In the genomic region with DNA sequence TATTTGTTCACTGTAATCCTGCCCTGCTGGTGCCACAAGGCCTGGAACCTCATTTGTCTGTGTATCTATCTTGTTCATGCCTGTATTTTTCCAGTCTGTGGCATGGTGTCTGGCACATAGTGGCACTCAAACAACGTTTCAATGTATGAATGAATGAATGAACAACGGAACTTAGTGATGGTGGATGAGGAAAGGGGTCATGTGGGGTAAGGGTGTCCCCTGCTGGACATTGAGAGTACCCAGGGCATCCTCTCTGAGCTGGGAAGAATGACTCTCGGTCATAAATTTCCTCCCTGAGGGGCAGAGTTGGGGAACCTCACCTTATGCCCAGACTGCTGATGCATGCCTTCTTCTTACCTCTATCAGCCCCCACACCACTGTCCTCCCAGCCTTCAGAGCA, we compare ENCODE assay signal across 8 cellular contexts. TPM values are rescaled to one million over a fixed set of nuclear protein-coding genes. Genes with fewer than 3 reads are reported as not detected.
DNase-seq lines count a peak whose midpoint lies in the region; ATAC-seq and TF ChIP-seq lines count a peak whose summit lies in the region.

No MANE protein-coding gene starts in this region.

- H3K4me2 ChIP-seq in SK-N-SH, result no peak overlapping the region

- H3K4me1 ChIP-seq in SK-N-SH (ENCODE audit: control insufficient read depth in 1 of 2, insufficient read depth in 2 of 2, low read depth in 1 of 2, low read length in 1 of 2) (no peaks in the 10 kb centered on the region), ascending aorta (no peaks in the 10 kb centered on the region), right cardiac atrium (ENCODE audit: control insufficient read depth, insufficient read depth, low read length) (no peaks in the 10 kb centered on the region)

- WGBS in SK-N-SH (ENCODE audit: low lambda C conversion rate), result 27% methylated on average over 3 of the region's 3 CpGs
- 9% methylated on average over 3 of the region's 3 CpGs for WGBS in right cardiac atrium

- TF ChIP-seq RAD21 in SK-N-SH (IDR thresholded peaks at IDR 0.05; ENCODE audit: low read length), result peak; percentile 71

- no peaks in the 10 kb centered on the region for H3K4me1 Mint-ChIP-seq in chondrocyte (ENCODE audit: low read depth)
- H3K4me1 Mint-ChIP-seq in natural killer cell treated with Interleukin-12 subunit alpha and Interleukin-12 subunit beta and Interleukin-15 and Interleukin-18, amount 100 ng/mL, for 72 hours (ENCODE audit: low read depth in 2 of 2), result peaks cover 12 to 16% of the 10 kb centered on the region in 2 donors

- H3K4me3 Mint-ChIP-seq in chondrocyte (ENCODE audit: unreplicated experiment), result no peak overlapping the region
- H3K4me3 Mint-ChIP-seq in natural killer cell treated with Interleukin-12 subunit alpha and Interleukin-12 subunit beta and Interleukin-15 and Interleukin-18, amount 100 ng/mL, for 72 hours, result no peak overlapping the region

- H4K20me1 ChIP-seq in SK-N-SH (ENCODE audit: insufficient read depth), result no peaks in the 10 kb centered on the region

- TF ChIP-seq EP300 in SK-N-SH (IDR thresholded peaks at IDR 0.05; ENCODE audit: borderline replicate concordance in 1 of 2, low read depth in 1 of 2, low read length in 1 of 2), result no peak

- H2AFZ ChIP-seq in SK-N-SH (ENCODE audit: low read depth), result no peak overlapping the region

- no peaks in the 10 kb centered on the region for H3K36me3 Mint-ChIP-seq in chondrocyte (ENCODE audit: low read depth)
- H3K36me3 Mint-ChIP-seq in natural killer cell treated with Interleukin-12 subunit alpha and Interleukin-12 subunit beta and Interleukin-15 and Interleukin-18, amount 100 ng/mL, for 72 hours, result no peaks in the 10 kb centered on the region

- intact Hi-C loops in ascending aorta (cut with DNase I), result no loop called here
- intact Hi-C loops in right cardiac atrium (cut with DNase I), result no loop called here

- H3K27me3 Mint-ChIP-seq in chondrocyte (ENCODE audit: low read depth), result peaks cover 1% of the 10 kb centered on the region
- H3K27me3 Mint-ChIP-seq in natural killer cell treated with Interleukin-12 subunit alpha and Interleukin-12 subunit beta and Interleukin-15 and Interleukin-18, amount 100 ng/mL, for 72 hours, result peaks cover 24 to 28% of the 10 kb centered on the region in 2 donors

- CTCF ChIA-PET in SK-N-SH (lab: Yijun Ruan, JAX), result interaction anchor here (0.7 to 2.2 kb wide), 6 partner anchors 9 to 116 kb away, joined by 3 to 7 read pairs (median 4); no protein-coding TSS in a partner anchor

- H3K4me3 ChIP-seq in SK-N-SH (ENCODE audit: low read depth in 2 of 2, low read length in 1 of 2), result no peak overlapping the region
- no peak overlapping the region for H3K4me3 ChIP-seq in ascending aorta
- H3K4me3 ChIP-seq in right cardiac atrium (ENCODE audit: low read length), result no peak overlapping the region

- peak; percentile 74 to 82 for ATAC-seq in natural killer cell treated with Interleukin-12 subunit alpha and Interleukin-12 subunit beta and Interleukin-15 and Interleukin-18, amount 100 ng/mL, for 72 hours
- no peak for ATAC-seq in right cardiac atrium

- no peaks in the 10 kb centered on the region for H3F3A ChIP-seq in SK-N-SH (replicated peaks; ENCODE audit: insufficient read depth)

- no peaks in the 10 kb centered on the region for H3K79me2 ChIP-seq in SK-N-SH (ENCODE audit: insufficient read depth)

- no peaks in the 10 kb centered on the region for H3K9me3 Mint-ChIP-seq in chondrocyte (ENCODE audit: low read depth)
- no peaks in the 10 kb centered on the region for H3K9me3 Mint-ChIP-seq in natural killer cell treated with Interleukin-12 subunit alpha and Interleukin-12 subunit beta and Interleukin-15 and Interleukin-18, amount 100 ng/mL, for 72 hours

- H3K36me3 ChIP-seq in SK-N-SH (replicated peaks in 1 of 2; ENCODE audit: control insufficient read depth in 1 of 2, insufficient read depth in 2 of 2, low read length in 1 of 2), result no peaks in the 10 kb centered on the region
- H3K36me3 ChIP-seq in ascending aorta, result no peaks in the 10 kb centered on the region

- H3K27ac ChIP-seq in C4-2B, result no peak overlapping the region; the same call in 1 of the 2 replicates
- H3K27ac ChIP-seq in SK-N-SH (ENCODE audit: low read depth in 2 of 2, low read length in 1 of 2), result no peak overlapping the region
- no peak overlapping the region for H3K27ac ChIP-seq in ascending aorta
- H3K27ac ChIP-seq in right cardiac atrium (ENCODE audit: low read length), result no peak overlapping the region

- POLR2A ChIA-PET in SK-N-SH (lab: Yijun Ruan, JAX), result no interaction called here

- TF ChIP-seq CTCF in C4-2B (conservative IDR thresholded peaks at IDR 0.05), result peak; percentile 57
- TF ChIP-seq CTCF in GM20000 (IDR thresholded peaks at IDR 0.05; ENCODE audit: extremely low read depth, missing control alignments), result peak; percentile 25
- TF ChIP-seq CTCF in SK-N-SH (IDR thresholded peaks at IDR 0.05), result peak; percentile 77
- peak; percentile 78 for TF ChIP-seq CTCF in chondrocyte (IDR thresholded peaks at IDR 0.05)
- TF ChIP-seq CTCF in ascending aorta (IDR thresholded peaks at IDR 0.05), result no peak

- no peak overlapping the region for H3K27ac Mint-ChIP-seq in chondrocyte (ENCODE audit: unreplicated experiment)
- H3K27ac Mint-ChIP-seq in natural killer cell treated with Interleukin-12 subunit alpha and Interleukin-12 subunit beta and Interleukin-15 and Interleukin-18, amount 100 ng/mL, for 72 hours, result no peak overlapping the region

- no peaks in the 10 kb centered on the region for H3K27me3 ChIP-seq in SK-N-SH (ENCODE audit: insufficient read depth)
- H3K27me3 ChIP-seq in ascending aorta, result no peaks in the 10 kb centered on the region
- H3K27me3 ChIP-seq in right cardiac atrium (ENCODE audit: control insufficient read depth, insufficient read depth), result no peaks in the 10 kb centered on the region

- H3K9me3 ChIP-seq in SK-N-SH (no peaks in the 10 kb centered on the region), ascending aorta (no peaks in the 10 kb centered on the region), right cardiac atrium (ENCODE audit: control insufficient read depth, low read length) (no peaks in the 10 kb centered on the region)

- DNase-seq in GM20000 (ENCODE audit: low spot score), result peak; percentile 42
- peak; percentile 53 for DNase-seq in SK-N-SH
- no peak for DNase-seq in chondrocyte (ENCODE audit: low spot score)
- no peak for DNase-seq in natural killer cell treated with Interleukin-12 subunit alpha and Interleukin-12 subunit beta and Interleukin-15 and Interleukin-18, amount 100 ng/mL, for 72 hours (ENCODE audit: low spot score)
- DNase-seq in cerebellum (ENCODE audit: low spot score), result no peak
- no peak for DNase-seq in ascending aorta (ENCODE audit: low spot score in 2 of 2)
- no peak for DNase-seq in right cardiac atrium

- no peak overlapping the region for H3K9ac ChIP-seq in SK-N-SH

- no peaks in the 10 kb centered on the region for H3K9me2 ChIP-seq in SK-N-SH

TF ChIP-seq in SK-N-SH, 30 proteins besides CTCF, POLR2A, EP300 and RAD21:
- TF ChIP-seq, protein P1, sequence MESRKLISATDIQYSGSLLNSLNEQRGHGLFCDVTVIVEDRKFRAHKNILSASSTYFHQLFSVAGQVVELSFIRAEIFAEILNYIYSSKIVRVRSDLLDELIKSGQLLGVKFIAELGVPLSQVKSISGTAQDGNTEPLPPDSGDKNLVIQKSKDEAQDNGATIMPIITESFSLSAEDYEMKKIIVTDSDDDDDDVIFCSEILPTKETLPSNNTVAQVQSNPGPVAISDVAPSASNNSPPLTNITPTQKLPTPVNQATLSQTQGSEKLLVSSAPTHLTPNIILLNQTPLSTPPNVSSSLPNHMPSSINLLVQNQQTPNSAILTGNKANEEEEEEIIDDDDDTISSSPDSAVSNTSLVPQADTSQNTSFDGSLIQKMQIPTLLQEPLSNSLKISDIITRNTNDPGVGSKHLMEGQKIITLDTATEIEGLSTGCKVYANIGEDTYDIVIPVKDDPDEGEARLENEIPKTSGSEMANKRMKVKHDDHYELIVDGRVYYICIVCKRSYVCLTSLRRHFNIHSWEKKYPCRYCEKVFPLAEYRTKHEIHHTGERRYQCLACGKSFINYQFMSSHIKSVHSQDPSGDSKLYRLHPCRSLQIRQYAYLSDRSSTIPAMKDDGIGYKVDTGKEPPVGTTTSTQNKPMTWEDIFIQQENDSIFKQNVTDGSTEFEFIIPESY (IDR thresholded peaks at IDR 0.05; ENCODE audit: borderline replicate concordance, low read depth), result no peak
- TF ChIP-seq SMC3 (IDR thresholded peaks at IDR 0.05; ENCODE audit: low read depth, low read length), result peak; percentile 47

RNA-seq across cellular contexts. Expression of a gene that starts 18.9 kb away (rescaled TPM):
- polyA plus RNA-seq in SK-N-SH (2012; rRNA removed) (not detected in 2 replicates), right cardiac atrium (not detected)
- not detected in 2 replicates for polyA plus RNA-seq in SK-N-SH (2012; cell fraction: cytosol; rRNA removed)
- polyA plus RNA-seq in SK-N-SH (2012; cell fraction: nucleus; rRNA removed), result not detected in 2 replicates
- total RNA-seq in chondrocyte (not detected in 3 replicates), cerebellum (not detected), ascending aorta (not detected), right cardiac atrium (under 1 TPM in 1 of 4 donors, not detected in 3; 0.23 TPM)
- not detected for total RNA-seq in natural killer cell treated with Interleukin-12 subunit alpha and Interleukin-12 subunit beta and Interleukin-15 and Interleukin-18, amount 100 ng/mL, for 72 hours

RNA-seq across cellular contexts. Expression of a gene that starts 19.2 kb away (rescaled TPM):
- polyA plus RNA-seq in SK-N-SH (2012; rRNA removed), result not detected in 2 replicates
- not detected in 2 replicates for polyA plus RNA-seq in SK-N-SH (2012; cell fraction: cytosol; rRNA removed)
- 0.02 TPM in 1 of 2 replicates, not detected in the other for polyA plus RNA-seq in SK-N-SH (2012; cell fraction: nucleus; rRNA removed)
- not detected in 3 replicates for total RNA-seq in chondrocyte
- not detected for total RNA-seq in natural killer cell treated with Interleukin-12 subunit alpha and Interleukin-12 subunit beta and Interleukin-15 and Interleukin-18, amount 100 ng/mL, for 72 hours
- total RNA-seq in cerebellum, result not detected
- total RNA-seq in ascending aorta, result not detected
- not detected for total RNA-seq in right cardiac atrium
- polyA plus RNA-seq in right cardiac atrium, result not detected

RNA-seq across cellular contexts. Expression of a gene that starts 37.5 kb away (rescaled TPM):
- 0.08 and 0.49 TPM in 2 replicates for polyA plus RNA-seq in SK-N-SH (2012; rRNA removed)
- 0.04 and 0.13 TPM in 2 replicates for polyA plus RNA-seq in SK-N-SH (2012; cell fraction: cytosol; rRNA removed)
- 0.27 and 0.93 TPM in 2 replicates for polyA plus RNA-seq in SK-N-SH (2012; cell fraction: nucleus; rRNA removed)
- total RNA-seq in chondrocyte, result not detected in 3 replicates
- under 1 TPM in 1 of 2 donors, not detected in 1; 0.95 TPM for total RNA-seq in natural killer cell treated with Interleukin-12 subunit alpha and Interleukin-12 subunit beta and Interleukin-15 and Interleukin-18, amount 100 ng/mL, for 72 hours
- total RNA-seq in cerebellum, result 1.7 TPM
- not detected for total RNA-seq in ascending aorta
- not detected for total RNA-seq in right cardiac atrium
- polyA plus RNA-seq in right cardiac atrium, result not detected

RNA-seq across cellular contexts. Expression of a gene that starts 40.7 kb away (rescaled TPM):
- polyA plus RNA-seq in SK-N-SH (2012; rRNA removed), result 25.0 and 36.6 TPM in 2 replicates
- polyA plus RNA-seq in SK-N-SH (2012; cell fraction: cytosol; rRNA removed), result 22.4 and 24.1 TPM in 2 replicates
- 58.3 and 87.1 TPM in 2 replicates for polyA plus RNA-seq in SK-N-SH (2012; cell fraction: nucleus; rRNA removed)
- 67.1 to 89.2 TPM (median 78.3 TPM) in 3 replicates for total RNA-seq in chondrocyte
- 10 to 100 TPM; 63.5 to 87.7 TPM for total RNA-seq in natural killer cell treated with Interleukin-12 subunit alpha and Interleukin-12 subunit beta and Interleukin-15 and Interleukin-18, amount 100 ng/mL, for 72 hours
- total RNA-seq in cerebellum, result 33.3 TPM
- 54.2 TPM for total RNA-seq in ascending aorta
- 10 to 100 TPM; 27.0 to 34.0 (median 30.0) TPM for total RNA-seq in right cardiac atrium
- polyA plus RNA-seq in right cardiac atrium, result 21.5 TPM

Comparison
In these comparisons a context has a peak if more than half of its experiments do, and no peak if none do; other contexts are left out.
1. CTCF ChIP-seq: peak in C4-2B (single experiment), GM20000 (single experiment), SK-N-SH (single experiment) and chondrocyte (single experiment); none in ascending aorta (0 of 3).
2. DNase-seq: peak in GM20000 (single experiment) and SK-N-SH (single experiment); none in chondrocyte (single experiment), natural killer cell treated with Interleukin-12 subunit alpha and Interleukin-12 subunit beta and Interleukin-15 and Interleukin-18, amount 100 ng/mL, for 72 hours (single experiment), cerebellum (single experiment), ascending aorta (0 of 2) and right cardiac atrium (0 of 3).
3. ATAC-seq: peak in natural killer cell treated with Interleukin-12 subunit alpha and Interleukin-12 subunit beta and Interleukin-15 and Interleukin-18, amount 100 ng/mL, for 72 hours (2 of 2); none in right cardiac atrium (0 of 2).